In genomic region chr11:3108183-3108721, GRCh38 we compare ENCODE assay signal across 24 cellular contexts. TPM values are rescaled to one million over a fixed set of nuclear protein-coding genes. Genes with fewer than 3 reads are reported as not detected.
DNase-seq lines count a peak whose midpoint lies in the region; ATAC-seq and TF ChIP-seq lines count a peak whose summit lies in the region.
"Had no signal": no experiment of that assay in that cellular context is flagged by ENCODE, and none has a peak within 500 bp of the region (broad histone marks: within the 10 kb centered on the region; RNA-seq: fewer than 3 reads in every experiment).

No MANE protein-coding gene starts in this region.

- TF ChIP-seq CTCF in left ventricle myocardium inferior (IDR thresholded peaks at IDR 0.05; ENCODE audit: borderline replicate concordance): no peak
- no peak for TF ChIP-seq CTCF in glutamatergic neuron (IDR thresholded peaks at IDR 0.05; ENCODE audit: partially characterized antibody, unreplicated experiment)
- no peak for TF ChIP-seq CTCF in upper lobe of left lung (IDR thresholded peaks at IDR 0.05)
- TF ChIP-seq CTCF in osteocyte (IDR thresholded peaks at IDR 0.05): no peak

- no peaks in the 10 kb centered on the region for H3K4me1 Mint-ChIP-seq in glutamatergic neuron (ENCODE audit: low read depth, unreplicated experiment)
- no peaks in the 10 kb centered on the region for H3K4me1 Mint-ChIP-seq in osteocyte (ENCODE audit: unreplicated experiment)
- H3K4me1 Mint-ChIP-seq: activated CD8-positive, alpha-beta memory T cell treated with anti-CD3 and anti-CD28 coated beads, Interleukin-2, amount 10 ng/mL, durations not matched to agents 7 days and 5 days; neural crest cell had no signal

- no peak for TF ChIP-seq POLR2A in upper lobe of left lung (IDR thresholded peaks at IDR 0.05)

- H3K9me3 ChIP-seq in left ventricle myocardium inferior (replicated peaks): no peaks in the 10 kb centered on the region
- H3K9me3 ChIP-seq in neuronal stem cell (replicated peaks in 1 of 2; ENCODE audit: control insufficient read depth in 2 of 2, insufficient read depth in 1 of 2, low read depth in 1 of 2, low read length in 2 of 2): peaks cover 4 to 20% of the 10 kb centered on the region in 2 donors
- H3K9me3 ChIP-seq in upper lobe of left lung: no peaks in the 10 kb centered on the region
- H3K9me3 ChIP-seq: SJSA1 had no signal

- H2BK120ac ChIP-seq in neuronal stem cell (ENCODE audit: low read depth, low read length): no peak overlapping the region

- H3K36me3 ChIP-seq in left ventricle myocardium inferior: peaks cover 38% of the 10 kb centered on the region
- peaks cover 3 to 23% of the 10 kb centered on the region in 2 donors for H3K36me3 ChIP-seq in neuronal stem cell (replicated peaks in 1 of 2; ENCODE audit: control insufficient read depth in 2 of 2, insufficient read depth in 2 of 2, low read length in 2 of 2)
- H3K36me3 ChIP-seq in upper lobe of left lung: peaks cover 0 to 48% (median 20%) of the 10 kb centered on the region in 4 donors
- H3K36me3 ChIP-seq: WERI-Rb-1 had no signal

- no CpG with 5 or more reads among the region's 11 CpGs for WGBS in neuronal stem cell (ENCODE audit: extremely low coverage in 2 of 2, insufficient read length in 2 of 2, insufficient replicate concordance in 1 of 2), 2 donors
- 83 to 87% methylated on average over 6 to 10 of the region's 11 CpGs for WGBS in upper lobe of left lung, 2 donors

- no peaks in the 10 kb centered on the region for H3K79me1 ChIP-seq in neuronal stem cell (ENCODE audit: low read depth, low read length)

- H3K27ac Mint-ChIP-seq in glutamatergic neuron (ENCODE audit: unreplicated experiment): no peak overlapping the region
- no peak overlapping the region for H3K27ac Mint-ChIP-seq in osteocyte (ENCODE audit: unreplicated experiment)
- H3K27ac Mint-ChIP-seq: activated CD8-positive, alpha-beta memory T cell treated with anti-CD3 and anti-CD28 coated beads, Interleukin-2, amount 10 ng/mL, durations not matched to agents 7 days and 5 days; activated naive CD8-positive, alpha-beta T cell treated with anti-CD3 and anti-CD28 coated beads, Interleukin-2, amount 50 U/mL, for 24 hours; activated T-cell treated with anti-CD3 and anti-CD28 coated beads, Interleukin-2, amount 50 U/mL, for 72 hours; HFFc6; T-cell had no signal

- H2AK5ac ChIP-seq in neuronal stem cell (ENCODE audit: low read depth, low read length): no peak overlapping the region

- ATAC-seq in Right ventricle myocardium inferior (no peak), upper lobe of left lung (ENCODE audit: low FRiP score in 2 of 2) (no peak), GM21360 (IDR thresholded peaks at IDR 0.05; ENCODE audit: unreplicated experiment) (no peak)
- ATAC-seq: A549; activated CD8-positive, alpha-beta memory T cell treated with anti-CD3 and anti-CD28 coated beads, Interleukin-2, amount 10 ng/mL, durations not matched to agents 7 days and 5 days; activated naive CD8-positive, alpha-beta T cell treated with anti-CD3 and anti-CD28 coated beads, Interleukin-2, amount 50 U/mL, for 24 hours; activated T-cell treated with anti-CD3 and anti-CD28 coated beads, Interleukin-2, amount 50 U/mL, for 72 hours; T-cell had no signal

- no peaks in the 10 kb centered on the region for H3K4me1 ChIP-seq in left ventricle myocardium inferior
- H3K4me1 ChIP-seq in neuronal stem cell (ENCODE audit: control insufficient read depth in 2 of 2, insufficient read depth in 1 of 2, low read depth in 1 of 2, low read length in 2 of 2): no peaks in the 10 kb centered on the region
- H3K4me1 ChIP-seq in upper lobe of left lung: peaks cover 3 to 16% (median 10%) of the 10 kb centered on the region in 4 donors
- H3K4me1 ChIP-seq: A549, parathyroid adenoma, SJSA1 had no signal

- H4K8ac ChIP-seq in neuronal stem cell (ENCODE audit: low read depth, low read length): no peak overlapping the region

- H3K4me3 ChIP-seq in left ventricle myocardium inferior (no peak overlapping the region), neuronal stem cell (ENCODE audit: low read length in 2 of 2) (no peak overlapping the region), upper lobe of left lung (no peak overlapping the region)
- H3K4me3 ChIP-seq: A549, SJSA1 had no signal

- H3K23ac ChIP-seq in neuronal stem cell (ENCODE audit: low read depth, low read length, poor library complexity): peak overlapping the region; percentile 73

- DNase-seq in Right ventricle myocardium inferior (ENCODE audit: missing footprints) (peak; percentile 61), left ventricle myocardium inferior (no peak), glutamatergic neuron (peak; percentile 12), neuronal stem cell (ENCODE audit: low spot score) (no peak), upper lobe of left lung (peak; percentile 18 to 70), osteocyte (ENCODE audit: extremely low spot score, unreplicated experiment) (no peak), DMS114 treated with DMSO at 0.1 percent for 48 hours (lab: John Stamatoyannopoulos, UW; ENCODE audit: unreplicated experiment) (no peak)
- DNase-seq: activated CD8-positive, alpha-beta memory T cell treated with anti-CD3 and anti-CD28 coated beads, Interleukin-2, amount 10 ng/mL, durations not matched to agents 7 days and 5 days; activated naive CD4-positive, alpha-beta T cell; activated naive CD8-positive, alpha-beta T cell treated with anti-CD3 and anti-CD28 coated beads, Interleukin-2, amount 50 U/mL, for 24 hours; activated T-cell treated with anti-CD3 and anti-CD28 coated beads, Interleukin-2, amount 50 U/mL, for 72 hours; central memory CD4-positive, alpha-beta T cell; GOT3; HFFc6; mammary epithelial cell; NCI-H2107; stimulated activated CD4-positive, alpha-beta T cell treated with anti-CD3 and anti-CD28 coated beads, Interleukin-4, amount 100 ng/mL, for 4 hours; WERI-Rb-1 had no signal

- peak overlapping the region; percentile 48 for H3K18ac ChIP-seq in neuronal stem cell (ENCODE audit: low read length)

- H3K4me2 ChIP-seq in neuronal stem cell (ENCODE audit: insufficient read depth, low read length, poor library complexity, severe bottlenecking): no peak overlapping the region
- H3K4me2 ChIP-seq: A549 had no signal

- intact Hi-C loops in Right ventricle myocardium inferior (cut with DNase I): no loop called here
- intact Hi-C loops in left ventricle myocardium inferior (cut with micrococcal nuclease): no loop called here

- no peak overlapping the region for H2BK12ac ChIP-seq in neuronal stem cell (ENCODE audit: low read length)

- H2BK15ac ChIP-seq in neuronal stem cell (ENCODE audit: low read length): no peak overlapping the region

- H3K27me3 ChIP-seq in left ventricle myocardium inferior (ENCODE audit: low read depth) (no peaks in the 10 kb centered on the region), neuronal stem cell (ENCODE audit: control insufficient read depth in 3 of 3, insufficient read depth in 3 of 3, low read depth in 1 of 3, low read length in 3 of 3) (no peaks in the 10 kb centered on the region), upper lobe of left lung (no peaks in the 10 kb centered on the region)
- H3K27me3 ChIP-seq: SJSA1 had no signal

- H4K91ac ChIP-seq in neuronal stem cell (ENCODE audit: low read depth, low read length, poor library complexity): no peak overlapping the region

- H3K36me3 Mint-ChIP-seq in glutamatergic neuron (ENCODE audit: unreplicated experiment) (peaks cover 16% of the 10 kb centered on the region), osteocyte (ENCODE audit: unreplicated experiment) (peaks cover 36% of the 10 kb centered on the region)
- H3K36me3 Mint-ChIP-seq: activated CD8-positive, alpha-beta memory T cell treated with anti-CD3 and anti-CD28 coated beads, Interleukin-2, amount 10 ng/mL, durations not matched to agents 7 days and 5 days; T-cell had no signal

- H3K4ac ChIP-seq in neuronal stem cell (ENCODE audit: low read length): no peak overlapping the region

- H2BK5ac ChIP-seq in neuronal stem cell (ENCODE audit: low read length): no peak overlapping the region

- no peak for TF ChIP-seq EP300 in upper lobe of left lung (IDR thresholded peaks at IDR 0.05)

- H3K27me3 Mint-ChIP-seq in glutamatergic neuron (ENCODE audit: unreplicated experiment) (peaks cover 17% of the 10 kb centered on the region), osteocyte (ENCODE audit: unreplicated experiment) (no peaks in the 10 kb centered on the region)
- H3K27me3 Mint-ChIP-seq: activated CD8-positive, alpha-beta memory T cell treated with anti-CD3 and anti-CD28 coated beads, Interleukin-2, amount 10 ng/mL, durations not matched to agents 7 days and 5 days; activated naive CD8-positive, alpha-beta T cell treated with anti-CD3 and anti-CD28 coated beads, Interleukin-2, amount 50 U/mL, for 24 hours had no signal

- no peak overlapping the region for H3K4me3 Mint-ChIP-seq in glutamatergic neuron (ENCODE audit: unreplicated experiment)
- no peak overlapping the region for H3K4me3 Mint-ChIP-seq in osteocyte (ENCODE audit: unreplicated experiment)
- H3K4me3 Mint-ChIP-seq: activated CD8-positive, alpha-beta memory T cell treated with anti-CD3 and anti-CD28 coated beads, Interleukin-2, amount 10 ng/mL, durations not matched to agents 7 days and 5 days; activated naive CD8-positive, alpha-beta T cell treated with anti-CD3 and anti-CD28 coated beads, Interleukin-2, amount 50 U/mL, for 24 hours; activated T-cell treated with anti-CD3 and anti-CD28 coated beads, Interleukin-2, amount 50 U/mL, for 72 hours; HFFc6; neural crest cell; T-cell had no signal

- peak overlapping the region; percentile 21 for H3K14ac ChIP-seq in neuronal stem cell (ENCODE audit: low read length)

- no peak overlapping the region for H3K27ac ChIP-seq in left ventricle myocardium inferior (replicated peaks)
- H3K27ac ChIP-seq in neuronal stem cell (replicated peaks; ENCODE audit: low read length): no peak overlapping the region
- H3K27ac ChIP-seq in upper lobe of left lung: no peak overlapping the region
- H3K27ac ChIP-seq: A549, parathyroid adenoma, SJSA1, WERI-Rb-1 had no signal

- H3K9me3 Mint-ChIP-seq in glutamatergic neuron (ENCODE audit: unreplicated experiment) (peaks cover 11% of the 10 kb centered on the region), osteocyte (ENCODE audit: unreplicated experiment) (no peaks in the 10 kb centered on the region)
- H3K9me3 Mint-ChIP-seq: activated naive CD8-positive, alpha-beta T cell treated with anti-CD3 and anti-CD28 coated beads, Interleukin-2, amount 50 U/mL, for 24 hours; activated T-cell treated with anti-CD3 and anti-CD28 coated beads, Interleukin-2, amount 50 U/mL, for 72 hours; HFFc6; T-cell had no signal

- H3K9ac ChIP-seq in neuronal stem cell (ENCODE audit: low read depth, low read length, poor library complexity): peak overlapping the region; percentile 60
- H3K9ac ChIP-seq: parathyroid adenoma had no signal

- no peak overlapping the region for H2AFZ ChIP-seq in neuronal stem cell (ENCODE audit: low read length)
- H2AFZ ChIP-seq: parathyroid adenoma had no signal

RNA-seq across cellular contexts. Expression of gene CARS1, which starts 51.0 kb away (rescaled TPM):
- total RNA-seq in Right ventricle myocardium inferior (17.2 TPM), left ventricle myocardium inferior (14.3 TPM), glutamatergic neuron (ENCODE audit: unreplicated experiment) (151 TPM), upper lobe of left lung (10 to 100 TPM; 28.9 to 54.1 (median 43.0) TPM), osteocyte (134 and 148 TPM in 2 replicates)
- 21.3 TPM for polyA plus RNA-seq in neuronal stem cell (2013, experiment 1 of 2)
- polyA plus RNA-seq in neuronal stem cell (2013, experiment 2 of 2): 20.1 TPM

RNA-seq across cellular contexts. Expression of gene OSBPL5, which starts 56.9 kb away (rescaled TPM):
- 18.4 TPM for total RNA-seq in Right ventricle myocardium inferior
- 11.4 TPM for total RNA-seq in left ventricle myocardium inferior
- total RNA-seq in glutamatergic neuron (ENCODE audit: unreplicated experiment): 115 TPM
- polyA plus RNA-seq in neuronal stem cell (2013, experiment 1 of 2): 9.5 TPM
- polyA plus RNA-seq in neuronal stem cell (2013, experiment 2 of 2): 9.7 TPM
- total RNA-seq in upper lobe of left lung: 10 to 100 TPM; 23.4 to 66.9 (median 48.3) TPM
- total RNA-seq in osteocyte: 47.7 and 47.9 TPM in 2 replicates

Comparison
In these comparisons a context has a peak if more than half of its experiments do, and no peak if none do; other contexts are left out.
1. DNase-seq: peak in Right ventricle myocardium inferior (single experiment), glutamatergic neuron (single experiment) and upper lobe of left lung (2 of 2); none in left ventricle myocardium inferior (single experiment), neuronal stem cell (single experiment), osteocyte (single experiment) and DMS114 treated with DMSO at 0.1 percent for 48 hours (single experiment).